In genomic region chr10:49364747-49365146, GRCh38 we compare ENCODE assay signal across 1 cellular context.
TF ChIP-seq lines count a peak whose summit lies in the region.

No MANE protein-coding gene starts in this region.

TF ChIP-seq in K562, 482 proteins besides CTCF, POLR2A, EP300 and RAD21 (continued from another document):
- TF ChIP-seq, protein P1, sequence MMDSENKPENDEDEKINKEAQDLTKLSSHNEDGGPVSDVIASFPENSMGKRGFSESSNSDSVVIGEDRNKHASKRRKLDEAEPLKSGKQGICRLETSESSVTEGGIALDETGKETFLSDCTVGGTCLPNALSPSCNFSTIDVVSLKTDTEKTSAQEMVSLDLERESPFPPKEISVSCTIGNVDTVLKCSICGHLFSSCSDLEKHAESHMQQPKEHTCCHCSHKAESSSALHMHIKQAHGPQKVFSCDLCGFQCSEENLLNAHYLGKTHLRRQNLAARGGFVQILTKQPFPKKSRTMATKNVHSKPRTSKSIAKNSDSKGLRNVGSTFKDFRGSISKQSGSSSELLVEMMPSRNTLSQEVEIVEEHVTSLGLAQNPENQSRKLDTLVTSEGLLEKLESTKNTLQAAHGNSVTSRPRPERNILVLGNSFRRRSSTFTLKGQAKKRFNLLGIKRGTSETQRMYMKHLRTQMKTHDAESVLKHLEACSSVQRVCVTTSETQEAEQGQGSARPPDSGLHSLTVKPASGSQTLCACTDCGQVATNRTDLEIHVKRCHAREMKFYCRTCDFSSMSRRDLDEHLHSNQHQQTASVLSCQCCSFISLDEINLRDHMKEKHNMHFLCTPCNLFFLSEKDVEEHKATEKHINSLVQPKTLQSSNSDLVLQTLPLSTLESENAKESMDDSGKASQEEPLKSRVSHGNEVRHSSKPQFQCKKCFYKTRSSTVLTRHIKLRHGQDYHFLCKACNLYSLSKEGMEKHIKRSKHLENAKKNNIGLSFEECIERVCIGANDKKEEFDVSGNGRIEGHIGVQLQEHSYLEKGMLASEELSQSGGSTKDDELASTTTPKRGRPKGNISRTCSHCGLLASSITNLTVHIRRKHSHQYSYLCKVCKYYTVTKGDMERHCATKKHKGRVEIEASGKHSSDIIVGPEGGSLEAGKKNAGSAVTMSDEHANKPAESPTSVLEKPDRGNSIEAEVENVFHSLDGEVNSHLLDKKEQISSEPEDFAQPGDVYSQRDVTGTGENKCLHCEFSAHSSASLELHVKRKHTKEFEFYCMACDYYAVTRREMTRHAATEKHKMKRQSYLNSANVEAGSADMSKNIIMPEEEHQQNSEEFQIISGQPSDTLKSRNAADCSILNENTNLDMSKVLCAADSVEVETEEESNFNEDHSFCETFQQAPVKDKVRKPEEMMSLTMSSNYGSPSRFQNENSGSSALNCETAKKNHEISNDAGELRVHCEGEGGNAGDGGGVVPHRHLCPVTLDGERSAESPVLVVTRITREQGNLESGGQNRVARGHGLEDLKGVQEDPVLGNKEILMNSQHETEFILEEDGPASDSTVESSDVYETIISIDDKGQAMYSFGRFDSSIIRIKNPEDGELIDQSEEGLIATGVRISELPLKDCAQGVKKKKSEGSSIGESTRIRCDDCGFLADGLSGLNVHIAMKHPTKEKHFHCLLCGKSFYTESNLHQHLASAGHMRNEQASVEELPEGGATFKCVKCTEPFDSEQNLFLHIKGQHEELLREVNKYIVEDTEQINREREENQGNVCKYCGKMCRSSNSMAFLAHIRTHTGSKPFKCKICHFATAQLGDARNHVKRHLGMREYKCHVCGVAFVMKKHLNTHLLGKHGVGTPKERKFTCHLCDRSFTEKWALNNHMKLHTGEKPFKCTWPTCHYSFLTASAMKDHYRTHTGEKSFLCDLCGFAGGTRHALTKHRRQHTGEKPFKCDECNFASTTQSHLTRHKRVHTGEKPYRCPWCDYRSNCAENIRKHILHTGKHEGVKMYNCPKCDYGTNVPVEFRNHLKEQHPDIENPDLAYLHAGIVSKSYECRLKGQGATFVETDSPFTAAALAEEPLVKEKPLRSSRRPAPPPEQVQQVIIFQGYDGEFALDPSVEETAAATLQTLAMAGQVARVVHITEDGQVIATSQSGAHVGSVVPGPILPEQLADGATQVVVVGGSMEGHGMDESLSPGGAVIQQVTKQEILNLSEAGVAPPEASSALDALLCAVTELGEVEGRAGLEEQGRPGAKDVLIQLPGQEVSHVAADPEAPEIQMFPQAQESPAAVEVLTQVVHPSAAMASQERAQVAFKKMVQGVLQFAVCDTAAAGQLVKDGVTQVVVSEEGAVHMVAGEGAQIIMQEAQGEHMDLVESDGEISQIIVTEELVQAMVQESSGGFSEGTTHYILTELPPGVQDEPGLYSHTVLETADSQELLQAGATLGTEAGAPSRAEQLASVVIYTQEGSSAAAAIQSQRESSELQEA (IDR thresholded peaks at IDR 0.05; ENCODE audit: low read depth), result no peak
- no peak for TF ChIP-seq NR2F6 (CRISPR knock-in tag; IDR thresholded peaks at IDR 0.05)
- no peak for TF ChIP-seq MED1 (CRISPR knock-in tag; IDR thresholded peaks at IDR 0.05; ENCODE audit: borderline replicate concordance)
- TF ChIP-seq SIN3B (IDR thresholded peaks at IDR 0.05; ENCODE audit: low read depth), result no peak
- TF ChIP-seq RBFOX2 (IDR thresholded peaks at IDR 0.05; ENCODE audit: low read depth, low read length), result no peak
- TF ChIP-seq LARP7 (IDR thresholded peaks at IDR 0.05), result no peak
- no peak for TF ChIP-seq HMG20B (CRISPR knock-in tag; IDR thresholded peaks at IDR 0.05)
- no peak for TF ChIP-seq ZKSCAN3 (CRISPR knock-in tag; IDR thresholded peaks at IDR 0.05)
- TF ChIP-seq MAFK (IDR thresholded peaks at IDR 0.05; ENCODE audit: low read length), result no peak
- TF ChIP-seq PCBP2 (IDR thresholded peaks at IDR 0.05; ENCODE audit: low read depth, low read length, poor library complexity, severe bottlenecking), result no peak
- TF ChIP-seq HMBOX1 (IDR thresholded peaks at IDR 0.05), result no peak
